ENCODE assay signal across 12 cellular contexts in genomic region chr5:141822134-141822533, GRCh38. TPM values are rescaled to one million over a fixed set of nuclear protein-coding genes. Genes with fewer than 3 reads are reported as not detected.
DNase-seq lines count a peak whose midpoint lies in the region; ATAC-seq and TF ChIP-seq lines count a peak whose summit lies in the region.
"Had no signal": no experiment of that assay in that cellular context is flagged by ENCODE, and none has a peak within 500 bp of the region (broad histone marks: within the 10 kb centered on the region; RNA-seq: fewer than 3 reads in every experiment).

No MANE protein-coding gene starts in this region.

- H3K27me3 ChIP-seq in AG04450 (ENCODE audit: control insufficient read depth, insufficient read depth, low read length): peaks cover 22% of the 10 kb centered on the region

- CTCF ChIA-PET in AG04450 (lab: Charles Lee): interaction anchor here (1.0 to 4.0 kb wide), 4 partner anchors 10 to 130 kb away, joined by 3 to 15 read pairs (median 7); partner anchors contain the start of gene PCDH1

- TF ChIP-seq CTCF in AG04450 (IDR thresholded peaks at IDR 0.05; ENCODE audit: low read depth, low read length) (no peak), osteocyte (IDR thresholded peaks at IDR 0.05) (no peak)

- peak overlapping the region; percentile 91 for H3K27ac Mint-ChIP-seq in osteocyte (ENCODE audit: unreplicated experiment)
- H3K27ac Mint-ChIP-seq: activated B cell treated with CpG ODN at 0.5 μM for 24 hours; activated naive CD8-positive, alpha-beta T cell treated with anti-CD3 and anti-CD28 coated beads, Interleukin-2, amount 50 U/mL, for 24 hours; CD4-positive, alpha-beta memory T cell had no signal

- H3K9me3 Mint-ChIP-seq in osteocyte (ENCODE audit: unreplicated experiment): no peaks in the 10 kb centered on the region
- H3K9me3 Mint-ChIP-seq: activated B cell treated with CpG ODN at 0.5 μM for 24 hours; activated naive CD8-positive, alpha-beta T cell treated with anti-CD3 and anti-CD28 coated beads, Interleukin-2, amount 50 U/mL, for 24 hours; CD4-positive, alpha-beta memory T cell had no signal

- H3K36me3 Mint-ChIP-seq in osteocyte (ENCODE audit: unreplicated experiment): no peaks in the 10 kb centered on the region
- H3K36me3 Mint-ChIP-seq: CD4-positive, alpha-beta memory T cell had no signal

- no peaks in the 10 kb centered on the region for H3K9me3 ChIP-seq in AG04450 (ENCODE audit: control insufficient read depth, insufficient read depth, low read length)

- ATAC-seq in esophagus mucosa (peak; percentile 46), GM21360 (IDR thresholded peaks at IDR 0.05; ENCODE audit: unreplicated experiment) (no peak), GM18498 (IDR thresholded peaks at IDR 0.05; ENCODE audit: unreplicated experiment) (no peak)
- ATAC-seq: activated naive CD8-positive, alpha-beta T cell treated with anti-CD3 and anti-CD28 coated beads, Interleukin-2, amount 50 U/mL, for 24 hours had no signal

- H3K27ac ChIP-seq in AG04450 (ENCODE audit: low read depth, low read length): peak overlapping the region; percentile 86

- H3K4me3 ChIP-seq in AG04450 (ENCODE audit: low read depth, low read length): no peak overlapping the region

- peaks cover 15% of the 10 kb centered on the region for H3K27me3 Mint-ChIP-seq in osteocyte (ENCODE audit: unreplicated experiment)
- H3K27me3 Mint-ChIP-seq: activated naive CD8-positive, alpha-beta T cell treated with anti-CD3 and anti-CD28 coated beads, Interleukin-2, amount 50 U/mL, for 24 hours had no signal

- DNase-seq in AG04450 (ENCODE audit: low read depth, low spot score) (no peak), OCI-M1 (lab: John Stamatoyannopoulos, UW) (peak; percentile 18), osteocyte (ENCODE audit: extremely low spot score, unreplicated experiment) (no peak), NCI-H1092 treated with DMSO at 0.1 percent for 48 hours (lab: John Stamatoyannopoulos, UW) (no peak), NCI-H2081 treated with DMSO at 0.1 percent for 48 hours (lab: John Stamatoyannopoulos, UW) (no peak)
- DNase-seq: activated B cell treated with CpG ODN at 0.5 μM for 24 hours; activated naive CD8-positive, alpha-beta T cell treated with anti-CD3 and anti-CD28 coated beads, Interleukin-2, amount 50 U/mL, for 24 hours; CD4-positive, alpha-beta memory T cell; NCI-H748 treated with DMSO at 0.1 percent for 48 hours had no signal

- H3K4me3 Mint-ChIP-seq in osteocyte (ENCODE audit: unreplicated experiment): no peak overlapping the region
- H3K4me3 Mint-ChIP-seq: activated B cell treated with CpG ODN at 0.5 μM for 24 hours; activated naive CD8-positive, alpha-beta T cell treated with anti-CD3 and anti-CD28 coated beads, Interleukin-2, amount 50 U/mL, for 24 hours; CD4-positive, alpha-beta memory T cell had no signal

- POLR2A ChIA-PET in AG04450 (lab: Yijun Ruan, JAX): no interaction called here

- peaks cover 26% of the 10 kb centered on the region for H3K4me1 Mint-ChIP-seq in osteocyte (ENCODE audit: unreplicated experiment)
- H3K4me1 Mint-ChIP-seq: activated B cell treated with CpG ODN at 0.5 μM for 24 hours; activated naive CD8-positive, alpha-beta T cell treated with anti-CD3 and anti-CD28 coated beads, Interleukin-2, amount 50 U/mL, for 24 hours had no signal

RNA-seq across cellular contexts. Expression of gene PCDH1, which starts 56.1 kb away (rescaled TPM):
- polyA plus RNA-seq in AG04450 (2011; rRNA removed): 0.11 and 0.12 TPM in 2 replicates
- polyA minus RNA-seq in AG04450 (2011; rRNA and poly(A)+ RNA removed): 0.30 and 0.46 TPM in 2 replicates
- total RNA-seq in esophagus mucosa (62.7 TPM), osteocyte (6.3 and 7.3 TPM in 2 replicates)
- total RNA-seq: activated B cell treated with CpG ODN at 0.5 μM for 24 hours; CD4-positive, alpha-beta memory T cell had no signal
- polyA plus RNA-seq: CD4-positive, alpha-beta memory T cell had no signal
